Comparison of ENCODE assay signal across 21 cellular contexts in the genomic region with DNA sequence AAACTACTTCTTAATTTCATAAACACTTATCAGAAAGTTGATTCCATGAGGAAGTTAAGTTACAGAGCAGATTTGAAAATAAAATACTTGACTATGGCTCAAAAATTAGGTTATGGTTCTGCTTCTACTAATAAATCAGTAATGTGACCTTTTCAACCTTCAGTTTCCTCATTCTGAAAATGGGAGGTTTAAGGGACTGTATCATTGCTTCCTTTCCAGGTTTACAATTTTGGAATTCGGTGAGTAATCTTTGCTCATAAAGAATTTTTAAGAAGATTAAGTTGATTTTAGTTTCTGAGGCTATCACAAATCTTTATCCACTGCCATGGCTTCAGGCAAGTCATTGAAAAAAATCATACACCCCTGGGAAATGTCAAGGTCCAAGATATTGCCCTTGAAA.
DNase-seq lines count a peak whose midpoint lies in the region; ATAC-seq and TF ChIP-seq lines count a peak whose summit lies in the region.
"Had no signal": no experiment of that assay in that cellular context is flagged by ENCODE, and none has a peak within 500 bp of the region (broad histone marks: within the 10 kb centered on the region; RNA-seq: fewer than 3 reads in every experiment).

No MANE protein-coding gene starts in this region.

- 0 out of 2 replicates have a peak, but pooled peaks cover 3% of the 10 kb centered on the region for H3K4me1 ChIP-seq in PC-3 (ENCODE audit: insufficient read depth, low read length)
- H3K4me1 ChIP-seq: HAP-1 had no signal

- no peaks in the 10 kb centered on the region for H4K20me1 ChIP-seq in PC-3 (ENCODE audit: low read length)

- no peak overlapping the region for H3K4me3 Mint-ChIP-seq in activated T-cell treated with anti-CD3 and anti-CD28 coated beads, Interleukin-2, amount 50 U/mL, for 24 hours
- H3K4me3 Mint-ChIP-seq: CD4-positive, CD25-positive, alpha-beta regulatory T cell; CD8-positive, alpha-beta memory T cell had no signal

- no peaks in the 10 kb centered on the region for H3K9me2 ChIP-seq in PC-3 (replicated peaks; ENCODE audit: low read length)

- H3K4me3 ChIP-seq in PC-3 (ENCODE audit: low read length) (no peak overlapping the region), foreskin fibroblast (ENCODE audit: low read depth in 1 of 2, low read length in 2 of 2) (no peak overlapping the region)
- H3K4me3 ChIP-seq: GM12878, GM23248, HAP-1 had no signal

- CTCF ChIA-PET in PC-3 (lab: Charles Lee): no interaction called here

- no peaks in the 10 kb centered on the region for H3K36me3 Mint-ChIP-seq in activated T-cell treated with anti-CD3 and anti-CD28 coated beads, Interleukin-2, amount 50 U/mL, for 24 hours (ENCODE audit: low read depth)
- H3K36me3 Mint-ChIP-seq: CD4-positive, CD25-positive, alpha-beta regulatory T cell; CD8-positive, alpha-beta memory T cell had no signal

- no peak overlapping the region for H3K27ac ChIP-seq in PC-3 (ENCODE audit: low read length)
- H3K27ac ChIP-seq: GM23248 had no signal

- no peaks in the 10 kb centered on the region for H3F3A ChIP-seq in PC-3 (ENCODE audit: low read length, unreplicated experiment)

- H3K27me3 ChIP-seq in PC-3 (ENCODE audit: low read length): no peaks in the 10 kb centered on the region
- H3K27me3 ChIP-seq: BE2C had no signal

- intact Hi-C loops in PC-3 (cut with micrococcal nuclease): no loop called here

- TF ChIP-seq CTCF in PC-3 (conservative IDR thresholded peaks at IDR 0.05; ENCODE audit: low read depth, low read length): no peak
- no peak for TF ChIP-seq CTCF in foreskin fibroblast (IDR thresholded peaks at IDR 0.05; ENCODE audit: low read depth, low read length)

- H3K36me3 ChIP-seq in PC-3 (ENCODE audit: low read depth, low read length): no peaks in the 10 kb centered on the region
- H3K36me3 ChIP-seq: BE2C, HAP-1 had no signal

- no peak overlapping the region for H3K4me2 ChIP-seq in PC-3 (ENCODE audit: low read length)

- H3K27me3 Mint-ChIP-seq in activated T-cell treated with anti-CD3 and anti-CD28 coated beads, Interleukin-2, amount 50 U/mL, for 24 hours: no peaks in the 10 kb centered on the region
- H3K27me3 Mint-ChIP-seq: CD4-positive, CD25-positive, alpha-beta regulatory T cell; CD8-positive, alpha-beta memory T cell had no signal

- no peak for ATAC-seq in PC-3
- no peak for ATAC-seq in HG02623 (IDR thresholded peaks at IDR 0.05; ENCODE audit: unreplicated experiment)
- ATAC-seq: GM12878, HepG2 had no signal

- H3K9ac ChIP-seq in PC-3 (ENCODE audit: low read length): no peak overlapping the region
- H3K9ac ChIP-seq: GM23248 had no signal

- BruUV-seq in PC-3 (replicated peaks; lab: Mats Ljungman, UMichigan): no TSS peak

- no peaks in the 10 kb centered on the region for H3K9me3 Mint-ChIP-seq in activated T-cell treated with anti-CD3 and anti-CD28 coated beads, Interleukin-2, amount 50 U/mL, for 24 hours

- H3K79me2 ChIP-seq in PC-3 (ENCODE audit: low read length): no peaks in the 10 kb centered on the region

- DNase-seq in HCEC 1CT (peak; percentile 38), PC-3 (peak; percentile 11), foreskin fibroblast (peak; percentile 27 to 50), NCI-H446 (lab: John Stamatoyannopoulos, UW) (no peak), NCI-H82 treated with DMSO at 0.1 percent for 48 hours (lab: John Stamatoyannopoulos, UW; ENCODE audit: unreplicated experiment) (no peak)
- DNase-seq in activated T-cell treated with anti-CD3 and anti-CD28 coated beads, Interleukin-2, amount 50 U/mL, for 24 hours: no peak
- DNase-seq: ACHN; BE2C; C1 segment of cervical spinal cord; CD4-positive, CD25-positive, alpha-beta regulatory T cell; CD8-positive, alpha-beta memory T cell; COR-L47; DMS 273 treated with DMSO at 0.1 percent for 48 hours; DMS53; DND-41; EL; GM23248 had no signal

- H3K9me3 ChIP-seq in PC-3 (ENCODE audit: low read length): no peaks in the 10 kb centered on the region
- H3K9me3 ChIP-seq: BE2C, HAP-1 had no signal

- POLR2A ChIA-PET in PC-3 (lab: Charles Lee; ENCODE audit: unreplicated experiment): no interaction called here

- no peak overlapping the region for H2AFZ ChIP-seq in PC-3 (ENCODE audit: low read length)
- H2AFZ ChIP-seq: GM23248 had no signal

- H3K4me1 Mint-ChIP-seq in activated T-cell treated with anti-CD3 and anti-CD28 coated beads, Interleukin-2, amount 50 U/mL, for 24 hours (ENCODE audit: low read depth): no peaks in the 10 kb centered on the region
- H3K4me1 Mint-ChIP-seq: CD4-positive, CD25-positive, alpha-beta regulatory T cell; CD8-positive, alpha-beta memory T cell had no signal

- H3K27ac Mint-ChIP-seq in activated T-cell treated with anti-CD3 and anti-CD28 coated beads, Interleukin-2, amount 50 U/mL, for 24 hours: no peak overlapping the region
- H3K27ac Mint-ChIP-seq: CD4-positive, CD25-positive, alpha-beta regulatory T cell; CD8-positive, alpha-beta memory T cell had no signal

Comparison
In these comparisons a context has a peak if more than half of its experiments do, and no peak if none do; other contexts are left out.
1. DNase-seq: peak in HCEC 1CT (single experiment), PC-3 (single experiment) and foreskin fibroblast (2 of 2); none in NCI-H446 (0 of 2), activated T-cell treated with anti-CD3 and anti-CD28 coated beads, Interleukin-2, amount 50 U/mL, for 24 hours (single experiment) and NCI-H82 treated with DMSO at 0.1 percent for 48 hours (single experiment).